ENCODE assay signal across 20 cellular contexts in the genomic region with DNA sequence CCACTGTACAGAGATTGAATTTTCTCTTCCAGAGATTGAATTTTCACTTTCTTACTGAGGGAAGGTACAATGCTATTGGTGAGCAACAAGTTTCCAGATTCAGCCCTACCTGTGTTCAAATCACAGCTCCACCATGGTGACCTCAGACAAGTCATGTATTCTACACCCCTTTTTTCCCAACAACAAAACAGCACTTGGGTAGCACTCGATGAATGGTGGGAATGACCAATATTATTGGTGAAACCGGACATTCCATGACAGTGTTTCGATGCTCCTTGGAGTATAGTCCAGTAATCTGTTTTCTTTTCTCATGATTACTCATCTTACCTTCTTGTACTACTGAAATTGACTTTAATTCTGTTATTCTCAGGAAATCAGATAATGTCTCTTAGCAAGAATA.
"Had no signal": no experiment of that assay in that cellular context is flagged by ENCODE, and none has a peak within 500 bp of the region (broad histone marks: within the 10 kb centered on the region; RNA-seq: fewer than 3 reads in every experiment).

No MANE protein-coding gene starts in this region.

- ATAC-seq: Panc1, SK-N-SH treated with all-trans-retinoic acid at 6 μM for 48 hours had no signal

- DNase-seq: KBM-7, MG63, NCI-H1092, NCI-H1105 treated with DMSO at 0.1 percent for 48 hours, NCI-H1417 treated with DMSO at 0.1 percent for 48 hours, NCI-H146, NCI-H1694 treated with DMSO at 0.1 percent for 48 hours, NCI-H1930, NCI-H2081, NCI-H2107, NCI-H2227 treated with DMSO at 0.1 percent for 48 hours, NCI-H510A, NCI-H524 treated with DMSO at 0.1 percent for 48 hours, NCI-H69, NCI-H774, SHP77 had no signal

- H3K9me3 ChIP-seq: MG63 had no signal

- H3K4me3 ChIP-seq: MG63 had no signal

- H3K36me3 ChIP-seq: MG63 had no signal

- H3K27ac ChIP-seq: HL-60, RWPE1 had no signal
